In genomic region chr6:157533397-157533814, GRCh38 we compare ENCODE assay signal across 1 cellular context.
A peak's percentile ranks its signal among the peaks of the same experiment; 100 is the strongest.
TF ChIP-seq lines count a peak whose summit lies in the region.

No MANE protein-coding gene starts in this region.

TF ChIP-seq in GM12878, 131 proteins besides CTCF, POLR2A, EP300 and RAD21:
- TF ChIP-seq HDGF (IDR thresholded peaks at IDR 0.05) (0 out of 2 replicates have a peak, but pooled peaks have one; percentile 65), TARDBP (IDR thresholded peaks at IDR 0.05; ENCODE audit: borderline replicate concordance) (no peak)
